ENCODE assay signal across 8 cellular contexts in genomic region chr1:212698467-212699103, GRCh38. TPM values are rescaled to one million over a fixed set of nuclear protein-coding genes. Genes with fewer than 3 reads are reported as not detected.
DNase-seq lines count a peak whose midpoint lies in the region; ATAC-seq and TF ChIP-seq lines count a peak whose summit lies in the region.

No MANE protein-coding gene starts in this region.

- TF ChIP-seq CTCF in SU-DHL-6 (IDR thresholded peaks at IDR 0.05; ENCODE audit: insufficient read depth, low read length, poor library complexity, severe bottlenecking): no peak

- H3K79me2 ChIP-seq in SU-DHL-6 (ENCODE audit: insufficient read depth, low read length): no peaks in the 10 kb centered on the region

- no peaks in the 10 kb centered on the region for H3K9me3 ChIP-seq in BLaER1
- H3K9me3 ChIP-seq in SU-DHL-6 (ENCODE audit: insufficient read depth, low read length): no peaks in the 10 kb centered on the region

- no peaks in the 10 kb centered on the region for H3K27me3 ChIP-seq in BLaER1
- H3K27me3 ChIP-seq in SU-DHL-6 (ENCODE audit: low read length): no peaks in the 10 kb centered on the region

- DNase-seq in left lobe of liver (ENCODE audit: low spot score) (no peak), HT-29 (ENCODE audit: low spot score) (no peak), NCI-H446 treated with DMSO at 0.1 percent for 48 hours (lab: John Stamatoyannopoulos, UW) (no peak), NCI-H1417 treated with DMSO at 0.1 percent for 48 hours (lab: John Stamatoyannopoulos, UW) (no peak), superior temporal gyrus (ENCODE audit: extremely low spot score) (no peak)

- H3K4me3 ChIP-seq in BLaER1: peak overlapping the region; percentile 74
- peak overlapping the region; percentile 75 for H3K4me3 ChIP-seq in SU-DHL-6 (ENCODE audit: insufficient read depth, low read length, poor library complexity, severe bottlenecking)

- H4K20me1 ChIP-seq in BLaER1 (no peaks in the 10 kb centered on the region), SU-DHL-6 (ENCODE audit: low read depth, low read length) (no peaks in the 10 kb centered on the region)

- H3K9ac ChIP-seq in BLaER1 (no peak overlapping the region; the same call in 1 of the 2 replicates), SU-DHL-6 (ENCODE audit: low read length) (peak overlapping the region; percentile 55)

- H3K9me2 ChIP-seq in SU-DHL-6 (replicated peaks; ENCODE audit: insufficient read depth, low read length): no peaks in the 10 kb centered on the region

- H3K27ac ChIP-seq in BLaER1: no peak overlapping the region
- H3K27ac ChIP-seq in SU-DHL-6 (ENCODE audit: low read depth, low read length): no peak overlapping the region

- peaks cover 20% of the 10 kb centered on the region for H3F3A ChIP-seq in SU-DHL-6 (ENCODE audit: insufficient read depth)

- ATAC-seq in GM21447 (IDR thresholded peaks at IDR 0.05; ENCODE audit: unreplicated experiment): peak; percentile 14
- peak; percentile 17 for ATAC-seq in left lobe of liver

- H3K36me3 ChIP-seq in BLaER1 (peaks cover 4% of the 10 kb centered on the region; the same call in 1 of the 2 replicates), SU-DHL-6 (ENCODE audit: low read length) (no peaks in the 10 kb centered on the region)

- H3K4me1 ChIP-seq in BLaER1: peaks cover 37% of the 10 kb centered on the region

- peak overlapping the region; percentile 84 for H2AFZ ChIP-seq in SU-DHL-6 (ENCODE audit: low read depth, low read length, severe bottlenecking)

- H3K4me2 ChIP-seq in BLaER1: peak overlapping the region; percentile 98
- H3K4me2 ChIP-seq in SU-DHL-6 (ENCODE audit: low read depth, low read length, poor library complexity, severe bottlenecking): peak overlapping the region; percentile 90

RNA-seq across cellular contexts. Expression of gene BATF3, which starts 1.1 kb away (rescaled TPM):
- 0.28 TPM for total RNA-seq in left lobe of liver
- 0.23 and 0.34 TPM in 2 replicates for total RNA-seq in HT-29 (2014; rRNA removed; shearing (Covaris generic))
